ENCODE assay signal across 13 cellular contexts in genomic region chr5:143554194-143554717, GRCh38.
DNase-seq lines count a peak whose midpoint lies in the region; ATAC-seq and TF ChIP-seq lines count a peak whose summit lies in the region.
"Had no signal": no experiment of that assay in that cellular context is flagged by ENCODE, and none has a peak within 500 bp of the region (broad histone marks: within the 10 kb centered on the region; RNA-seq: fewer than 3 reads in every experiment).

No MANE protein-coding gene starts in this region.

- H3K27ac Mint-ChIP-seq in nephron progenitor cell: no peak overlapping the region
- H3K27ac Mint-ChIP-seq: T-helper 1 cell treated with Interleukin-12 subunit alpha and Interleukin-12 subunit beta and Interleukin-4 antibody, amounts not matched to agents 30 μg/mL and 1 μg/mL, for 36 hours had no signal

- 50 to 66% (median 56%) methylated on average over 2 of the region's 2 CpGs for whole genome bisulfite sequencing in heart left ventricle, 4 donors
- 72% methylated on average over 2 of the region's 2 CpGs for WGBS in suprapubic skin

- no peaks in the 10 kb centered on the region for H3K9me3 Mint-ChIP-seq in nephron progenitor cell
- H3K9me3 Mint-ChIP-seq: T-helper 1 cell treated with Interleukin-12 subunit alpha and Interleukin-12 subunit beta and Interleukin-4 antibody, amounts not matched to agents 30 μg/mL and 1 μg/mL, for 36 hours had no signal

- H3K27me3 Mint-ChIP-seq in nephron progenitor cell (ENCODE audit: low read depth, poor library complexity): no peaks in the 10 kb centered on the region

- peaks cover 16% of the 10 kb centered on the region for H3K4me1 Mint-ChIP-seq in nephron progenitor cell

- peaks cover 0 to 27% (median 5%) of the 10 kb centered on the region in 12 donors for H3K4me1 ChIP-seq in heart left ventricle
- H3K4me1 ChIP-seq in foreskin keratinocyte: peaks cover 6% of the 10 kb centered on the region
- no peaks in the 10 kb centered on the region for H3K4me1 ChIP-seq in suprapubic skin

- no peak for TF ChIP-seq EP300 in suprapubic skin (IDR thresholded peaks at IDR 0.05)

- H3K27me3 ChIP-seq in heart left ventricle (no peaks in the 10 kb centered on the region), foreskin keratinocyte (no peaks in the 10 kb centered on the region), suprapubic skin (no peaks in the 10 kb centered on the region)

- H3K4me3 ChIP-seq in heart left ventricle (no peak overlapping the region), suprapubic skin (no peak overlapping the region)

- intact Hi-C loops in heart left ventricle (cut with DNase I): no loop called here
- intact Hi-C loops in Right ventricle myocardium inferior (cut with DNase I): no loop called here

- H3K27ac ChIP-seq in heart left ventricle: peak overlapping the region in 2 of 12 donors; percentile 2 to 24
- H3K27ac ChIP-seq in foreskin keratinocyte: peak overlapping the region; percentile 36
- no peak overlapping the region for H3K27ac ChIP-seq in suprapubic skin

- H3K36me3 ChIP-seq in heart left ventricle (no peaks in the 10 kb centered on the region), suprapubic skin (no peaks in the 10 kb centered on the region)

- TF ChIP-seq CTCF in heart left ventricle (IDR thresholded peaks at IDR 0.05) (no peak), foreskin keratinocyte (conservative IDR thresholded peaks at IDR 0.05) (no peak), nephron progenitor cell (IDR thresholded peaks at IDR 0.05) (no peak), suprapubic skin (IDR thresholded peaks at IDR 0.05) (no peak)

- no peak for DNase-seq in heart left ventricle
- no peak for DNase-seq in Right ventricle myocardium inferior (ENCODE audit: missing footprints)
- peak; percentile 94 to 99 for DNase-seq in foreskin keratinocyte
- no peak for DNase-seq in nephron progenitor cell
- DNase-seq in suprapubic skin (ENCODE audit: low spot score in 2 of 2): no peak
- no peak for DNase-seq in NCI-H1417 treated with DMSO at 0.1 percent for 48 hours (lab: John Stamatoyannopoulos, UW)
- no peak for DNase-seq in kidney glomerular epithelial cell (lab: John Stamatoyannopoulos, UW)
- DNase-seq: activated T-cell treated with anti-CD3 and anti-CD28 coated beads, Interleukin-2, amount 50 U/mL, for 1 hour; AML-193; NCI-H2081 treated with DMSO at 0.1 percent for 48 hours; right cardiac atrium had no signal

- no peaks in the 10 kb centered on the region for H3K36me3 Mint-ChIP-seq in nephron progenitor cell (ENCODE audit: low read depth)

- H3K9me3 ChIP-seq in heart left ventricle (no peaks in the 10 kb centered on the region), suprapubic skin (no peaks in the 10 kb centered on the region)

- TF ChIP-seq POLR2A in heart left ventricle (IDR thresholded peaks at IDR 0.05) (no peak), suprapubic skin (IDR thresholded peaks at IDR 0.05) (no peak)

- H3K4me3 Mint-ChIP-seq in nephron progenitor cell: no peak overlapping the region
- H3K4me3 Mint-ChIP-seq: T-helper 1 cell treated with Interleukin-12 subunit alpha and Interleukin-12 subunit beta and Interleukin-4 antibody, amounts not matched to agents 30 μg/mL and 1 μg/mL, for 36 hours had no signal

- ATAC-seq in heart left ventricle (peak in 3 of 4 donors; percentile 75 to 77 (median 75)), Right ventricle myocardium inferior (no peak), SK-N-SH treated with all-trans-retinoic acid at 6 μM for 48 hours (peak; percentile 64), foreskin keratinocyte (peak; percentile 93)

TF ChIP-seq in SK-N-SH treated with all-trans-retinoic acid at 6 μM for 48 hours, 23 proteins besides CTCF, POLR2A, EP300 and RAD21:
- TF ChIP-seq CSDC2 (CRISPR knock-in tag; IDR thresholded peaks at IDR 0.05) (no peak), ISL1 (CRISPR knock-in tag; IDR thresholded peaks at IDR 0.05) (peak; percentile 39), RARB (CRISPR knock-in tag; IDR thresholded peaks at IDR 0.05) (0 out of 2 replicates have a peak, but pooled peaks have one; percentile 38), CSRNP3 (CRISPR knock-in tag; IDR thresholded peaks at IDR 0.05) (no peak), ZFP3 (CRISPR knock-in tag; IDR thresholded peaks at IDR 0.05) (no peak), TOX (CRISPR knock-in tag; IDR thresholded peaks at IDR 0.05; ENCODE audit: borderline replicate concordance) (no peak), ZNF565 (CRISPR knock-in tag; conservative IDR thresholded peaks at IDR 0.05; ENCODE audit: low read depth) (no peak), CREB5 (CRISPR knock-in tag; IDR thresholded peaks at IDR 0.05; ENCODE audit: low read depth) (no peak)

Comparison
In these comparisons a context has a peak if more than half of its experiments do, and no peak if none do; other contexts are left out.
1. DNase-seq: peak in foreskin keratinocyte (2 of 2); none in heart left ventricle (0 of 5), Right ventricle myocardium inferior (single experiment), nephron progenitor cell (single experiment), suprapubic skin (0 of 2), NCI-H1417 treated with DMSO at 0.1 percent for 48 hours (single experiment) and kidney glomerular epithelial cell (single experiment).